ENCODE assay signal across 24 cellular contexts in the genomic region with DNA sequence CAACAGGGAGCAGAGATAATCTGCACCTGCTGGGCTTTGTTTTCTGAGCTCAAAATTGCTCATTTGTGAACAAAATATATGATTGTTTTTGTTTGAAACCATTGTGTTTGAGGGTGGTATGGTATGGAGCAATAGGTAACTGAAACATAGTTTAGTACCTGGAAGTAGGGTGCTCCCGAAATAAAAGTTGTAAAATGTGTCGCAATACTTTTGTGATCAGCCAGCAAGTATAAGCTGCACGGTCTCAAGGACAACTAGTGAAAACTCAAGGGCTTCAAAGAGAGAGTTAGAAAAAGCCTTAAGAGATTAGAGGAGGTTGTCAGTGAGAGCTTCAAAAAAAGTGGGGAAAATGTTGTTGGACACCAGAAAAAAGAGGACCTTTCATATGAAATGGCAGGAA.
A peak's percentile ranks its signal among the peaks of the same experiment; 100 is the strongest.
DNase-seq lines count a peak whose midpoint lies in the region; ATAC-seq, FAIRE-seq and TF ChIP-seq lines count a peak whose summit lies in the region.
"Had no signal": no experiment of that assay in that cellular context is flagged by ENCODE, and none has a peak within 500 bp of the region (broad histone marks: within the 10 kb centered on the region; RNA-seq: fewer than 3 reads in every experiment).

No MANE protein-coding gene starts in this region.

- no peak for FAIRE-seq in H1 (lab: Jason Lieb, UNC)
- FAIRE-seq: A549, D721Med, GM12878, GM12892, GM18507, GM19239 had no signal

- TF ChIP-seq CTCF in IMR-90 (conservative IDR thresholded peaks at IDR 0.05; ENCODE audit: low read depth, low read length): no peak
- TF ChIP-seq CTCF in H1 (IDR thresholded peaks at IDR 0.05; ENCODE audit: control extremely low read depth in 1 of 3, insufficient read depth in 1 of 3, low read depth in 1 of 3, low read length in 3 of 3): no peak

- H3K9me3 ChIP-seq in IMR-90 (ENCODE audit: control insufficient read depth, insufficient read depth, low read length): peaks cover 5% of the 10 kb centered on the region
- no peaks in the 10 kb centered on the region for H3K9me3 ChIP-seq in H1 (ENCODE audit: insufficient read depth in 2 of 2, low read depth in 1 of 2, low read length in 1 of 2)
- H3K9me3 ChIP-seq: A549; BLaER1 treated with 17β-estradiol and CSF1 and Interleukin-3, amounts not matched to agents 10 nM and 100 nM; Caco-2 had no signal

- no peak overlapping the region for H3K27ac ChIP-seq in IMR-90 (ENCODE audit: insufficient read depth, low read length)
- no peak overlapping the region for H3K27ac ChIP-seq in H1 (ENCODE audit: low read depth, low read length)
- H3K27ac ChIP-seq: 22Rv1; A549; BLaER1 treated with 17β-estradiol and CSF1 and Interleukin-3, amounts not matched to agents 10 nM and 100 nM; C4-2B had no signal

- TF ChIP-seq EP300 in H1 (IDR thresholded peaks at IDR 0.05; ENCODE audit: borderline replicate concordance in 1 of 2, low read depth in 2 of 2, low read length in 2 of 2): no peak

- dilution Hi-C loops in IMR-90 (cut with HindIII; ENCODE audit: low sequenced_read_pairs, unreplicated experiment): no loop called here

- no peak for ATAC-seq in IMR-90 (ENCODE audit: low read depth)
- ATAC-seq: A549; CD8-positive, alpha-beta T cell; GM12878 had no signal

- no peaks in the 10 kb centered on the region for H3K79me2 ChIP-seq in H1 (ENCODE audit: control insufficient read depth in 1 of 2, insufficient read depth in 2 of 2, low read length in 2 of 2)

- 50% methylated on average over 1 of the region's 3 CpGs; no CpG with 5 or more reads in 1 of the 2 experiments for WGBS in IMR-90 (ENCODE audit: extremely low coverage in 2 of 2, insufficient read length in 1 of 2), 2 experiments
- 87% methylated on average over 3 of the region's 3 CpGs; no CpG with 5 or more reads in 1 of the 2 experiments for WGBS in H1 (ENCODE audit: extremely low coverage in 1 of 2, insufficient coverage in 1 of 2, insufficient read length in 1 of 2, insufficient replicate concordance in 2 of 2, low coverage in 1 of 2, low lambda C conversion rate in 2 of 2, missing lambda C conversion rate in 1 of 2), 2 experiments

- H2BK120ac ChIP-seq in IMR-90 (ENCODE audit: low read depth, low read length): no peak overlapping the region
- no peak overlapping the region for H2BK120ac ChIP-seq in H1 (replicated peaks; ENCODE audit: low read depth, low read length)

- H4K8ac ChIP-seq in IMR-90 (ENCODE audit: low read depth in 2 of 2, low read length in 2 of 2): no peak overlapping the region
- no peak overlapping the region for H4K8ac ChIP-seq in H1 (ENCODE audit: extremely low read depth, insufficient read depth, low read length)

- H3K56ac ChIP-seq in IMR-90 (ENCODE audit: extremely low read depth, insufficient read depth, low read length): no peak overlapping the region
- H3K56ac ChIP-seq in H1 (replicated peaks; ENCODE audit: insufficient read length, low read depth, low read length): no peak overlapping the region

- no peak overlapping the region for H2BK12ac ChIP-seq in H1 (ENCODE audit: low read depth, low read length)

- H4K20me1 ChIP-seq in IMR-90 (ENCODE audit: insufficient read depth, low read length) (no peaks in the 10 kb centered on the region), H1 (replicated peaks in 1 of 2; ENCODE audit: control insufficient read depth in 1 of 2, insufficient read depth in 2 of 2, low read length in 2 of 2) (no peaks in the 10 kb centered on the region)
- H4K20me1 ChIP-seq: BLaER1 treated with 17β-estradiol and CSF1 and Interleukin-3, amounts not matched to agents 10 nM and 100 nM had no signal

- no peak overlapping the region for H3K18ac ChIP-seq in IMR-90 (ENCODE audit: low read depth, low read length)
- no peak overlapping the region for H3K18ac ChIP-seq in H1 (ENCODE audit: extremely low read depth, low read length)

- H3K4ac ChIP-seq in IMR-90 (ENCODE audit: low read depth, low read length) (no peak overlapping the region), H1 (replicated peaks; ENCODE audit: insufficient read length, low read depth, low read length) (no peak overlapping the region)

- H3K36me3 ChIP-seq in IMR-90 (ENCODE audit: control insufficient read depth, insufficient read depth, low read length): no peaks in the 10 kb centered on the region
- H3K36me3 ChIP-seq in H1 (ENCODE audit: control insufficient read depth in 2 of 4, insufficient read depth in 4 of 4, low read length in 3 of 4): no peaks in the 10 kb centered on the region
- H3K36me3 ChIP-seq: BLaER1 treated with 17β-estradiol and CSF1 and Interleukin-3, amounts not matched to agents 10 nM and 100 nM had no signal

- POLR2A ChIA-PET in IMR-90 (lab: Charles Lee; ENCODE audit: unreplicated experiment) (no interaction called here), H1 (lab: Charles Lee; ENCODE audit: partially characterized antibody) (no interaction called here)

- TF ChIP-seq POLR2A in IMR-90 (IDR thresholded peaks at IDR 0.05; ENCODE audit: low read depth, low read length) (no peak), H1 (IDR thresholded peaks at IDR 0.05; ENCODE audit: control extremely low read depth in 1 of 2, low read depth in 2 of 2, low read length in 2 of 2) (no peak)

- H2AK5ac ChIP-seq in IMR-90 (ENCODE audit: low read depth, low read length): no peak overlapping the region
- H2AK5ac ChIP-seq in H1 (ENCODE audit: low read depth, low read length): no peak overlapping the region

- intact Hi-C loops in IMR-90 (cut with micrococcal nuclease): no loop called here

- no peak overlapping the region for H3K4me3 ChIP-seq in IMR-90 (ENCODE audit: insufficient read depth, low read depth, low read length)
- no peak overlapping the region for H3K4me3 ChIP-seq in H1 (ENCODE audit: extremely low read depth in 1 of 4, insufficient read depth in 2 of 4, low read depth in 3 of 4, low read length in 4 of 4)
- H3K4me3 ChIP-seq: A549; BLaER1 treated with 17β-estradiol and CSF1 and Interleukin-3, amounts not matched to agents 10 nM and 100 nM; GM12878 had no signal

- no peak overlapping the region for H2AK9ac ChIP-seq in IMR-90 (replicated peaks; ENCODE audit: low read depth, low read length, poor library complexity)

- H3K9me1 ChIP-seq in IMR-90 (ENCODE audit: insufficient read depth, low read length): no peaks in the 10 kb centered on the region

- H3K14ac ChIP-seq in IMR-90 (replicated peaks; ENCODE audit: low read depth, low read length) (no peak overlapping the region), H1 (ENCODE audit: insufficient read length) (no peak overlapping the region)

- H2BK5ac ChIP-seq in IMR-90 (ENCODE audit: low read depth, low read length, poor library complexity, severe bottlenecking): no peak overlapping the region
- no peak overlapping the region for H2BK5ac ChIP-seq in H1 (ENCODE audit: low read depth, low read length)

- TF ChIP-seq RAD21 in IMR-90 (IDR thresholded peaks at IDR 0.05; ENCODE audit: low read length) (no peak), H1 (IDR thresholded peaks at IDR 0.05 in 1 of 2, conservative IDR thresholded peaks at IDR 0.05 in 1 of 2; ENCODE audit: low read depth in 2 of 2, low read length in 2 of 2) (no peak)

- no peak overlapping the region for H3K23ac ChIP-seq in IMR-90 (ENCODE audit: low read depth, low read length)
- no peak overlapping the region for H3K23ac ChIP-seq in H1 (ENCODE audit: insufficient read length)

- H2BK15ac ChIP-seq in IMR-90 (ENCODE audit: low read depth, low read length): no peak overlapping the region
- H2BK15ac ChIP-seq in H1 (ENCODE audit: low read length): no peak overlapping the region

- H2AFZ ChIP-seq in IMR-90 (replicated peaks; ENCODE audit: low read length, poor library complexity) (no peak overlapping the region), H1 (ENCODE audit: low read length) (no peak overlapping the region)

- H4K91ac ChIP-seq in IMR-90 (ENCODE audit: insufficient read depth, low read depth, low read length): no peak overlapping the region
- H4K91ac ChIP-seq in H1 (replicated peaks; ENCODE audit: insufficient read length, low read length): no peak overlapping the region

- CTCF ChIA-PET in IMR-90 (lab: Yijun Ruan, JAX): no interaction called here
- CTCF ChIA-PET in H1 (lab: Charles Lee; ENCODE audit: partially characterized antibody): no interaction called here

- H3K4me1 ChIP-seq in IMR-90 (ENCODE audit: control insufficient read depth, insufficient read depth, low read length): no peaks in the 10 kb centered on the region
- peaks cover 0 to 3% (median 0%) of the 10 kb centered on the region in 4 experiments; a peak in 1 of 7 replicates for H3K4me1 ChIP-seq in H1 (replicated peaks in 1 of 4; ENCODE audit: control insufficient read depth in 3 of 4, insufficient read depth in 4 of 4, low read length in 3 of 4)
- H3K4me1 ChIP-seq: A549; BLaER1 treated with 17β-estradiol and CSF1 and Interleukin-3, amounts not matched to agents 10 nM and 100 nM; Caco-2 had no signal

- in situ Hi-C loops in IMR-90 (cut with MboI; ENCODE audit: low sequenced_read_pairs): no loop called here

- H2BK20ac ChIP-seq in IMR-90 (ENCODE audit: low read depth, low read length) (no peak overlapping the region), H1 (ENCODE audit: low read length) (no peak overlapping the region)

- BruUV-seq in IMR-90 (replicated peaks; lab: Mats Ljungman, UMichigan): no TSS peak

- DNase-seq in NCI-H146 (lab: John Stamatoyannopoulos, UW) (peak; percentile 48), NCI-H146 treated with DMSO at 0.1 percent for 48 hours (lab: John Stamatoyannopoulos, UW; ENCODE audit: unreplicated experiment) (no peak), IMR-90 (no peak), H1 (ENCODE audit: low read depth in 1 of 2, low spot score in 2 of 2) (no peak), mesenteric fat pad (ENCODE audit: low spot score) (no peak), DMS53 (lab: John Stamatoyannopoulos, UW) (no peak)
- DNase-seq: AML-193; Caco-2; Calu3; CD4-positive, alpha-beta T cell; DMS79; DND-41; EL; GDM1 had no signal

- H3K27me3 ChIP-seq in IMR-90 (ENCODE audit: control insufficient read depth, insufficient read depth, low read length) (no peaks in the 10 kb centered on the region), H1 (replicated peaks in 1 of 4; ENCODE audit: control insufficient read depth in 3 of 4, extremely low read depth in 1 of 4, insufficient read depth in 3 of 4, low read length in 3 of 4) (no peaks in the 10 kb centered on the region)
- H3K27me3 ChIP-seq: BLaER1 treated with 17β-estradiol and CSF1 and Interleukin-3, amounts not matched to agents 10 nM and 100 nM had no signal

- H3K23me2 ChIP-seq in H1 (ENCODE audit: low read depth, low read length): no peaks in the 10 kb centered on the region

- H3K4me2 ChIP-seq in IMR-90 (ENCODE audit: low read depth, low read length): no peak overlapping the region
- no peak overlapping the region for H3K4me2 ChIP-seq in H1 (ENCODE audit: insufficient read depth in 1 of 2, low read depth in 2 of 2, low read length in 2 of 2)
- H3K4me2 ChIP-seq: A549; BLaER1 treated with 17β-estradiol and CSF1 and Interleukin-3, amounts not matched to agents 10 nM and 100 nM had no signal

- no peaks in the 10 kb centered on the region for H3K79me1 ChIP-seq in IMR-90 (ENCODE audit: low read depth in 1 of 2, low read length in 2 of 2)
- no peaks in the 10 kb centered on the region for H3K79me1 ChIP-seq in H1 (ENCODE audit: low read depth, low read length)

- H3K9ac ChIP-seq in IMR-90 (ENCODE audit: low read depth, low read length) (no peak overlapping the region), H1 (replicated peaks in 1 of 4; ENCODE audit: extremely low read depth in 1 of 4, low read depth in 3 of 4, low read length in 3 of 4) (no peak overlapping the region)
- H3K9ac ChIP-seq: BLaER1 treated with 17β-estradiol and CSF1 and Interleukin-3, amounts not matched to agents 10 nM and 100 nM had no signal

- H4K5ac ChIP-seq in IMR-90 (ENCODE audit: low read depth, low read length) (no peak overlapping the region), H1 (ENCODE audit: insufficient read length, low read depth, low read length) (no peak overlapping the region)
